ENCODE assay signal across 19 cellular contexts in the genomic region with DNA sequence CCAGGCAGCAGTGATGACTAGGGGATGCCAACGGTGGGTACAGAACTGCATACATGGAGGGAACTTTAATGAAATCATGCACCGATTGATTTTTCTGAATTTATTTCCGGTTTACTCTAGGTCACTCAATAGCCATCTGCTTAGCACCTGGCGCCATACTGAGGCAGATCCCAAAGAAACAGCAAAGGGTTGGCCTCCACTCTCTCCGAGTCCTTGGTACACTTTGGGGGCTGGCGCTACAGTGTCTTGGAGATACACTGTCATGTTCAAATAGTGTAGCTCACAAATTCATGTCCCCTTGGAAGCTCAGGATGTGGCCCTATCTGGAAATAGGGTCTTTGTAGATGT.
"Had no signal": no experiment of that assay in that cellular context is flagged by ENCODE, and none has a peak within 500 bp of the region (broad histone marks: within the 10 kb centered on the region; RNA-seq: fewer than 3 reads in every experiment).

No MANE protein-coding gene starts in this region.

- H3K27ac ChIP-seq: cardiac muscle cell, VCaP had no signal

- H3K36me3 ChIP-seq: cardiac muscle cell, sigmoid colon had no signal

- DNase-seq: activated CD4-positive, alpha-beta T cell treated with anti-CD3 and anti-CD28 coated beads for 1 hour; activated CD8-positive, alpha-beta memory T cell treated with anti-CD3 and anti-CD28 coated beads for 24 hours; activated CD8-positive, alpha-beta memory T cell treated with anti-CD3 and anti-CD28 coated beads, Interleukin-2, amount 50 U/mL, for 48 hours; activated effector memory CD4-positive, alpha-beta T cell treated with Interleukin-2 at 50 U/mL for 16 hours; activated naive CD4-positive, alpha-beta T cell treated with anti-CD3 and anti-CD28 coated beads, Interleukin-2, amount 50 U/mL, for 16 hours; activated T-cell treated with anti-CD3 and anti-CD28 coated beads, Interleukin-2, amount 50 U/mL, for 48 hours; dermis blood vessel endothelial cell; foreskin fibroblast; glutamatergic neuron; sigmoid colon; stimulated activated CD4-positive, alpha-beta T cell treated with anti-CD3 and anti-CD28 coated beads, Interleukin-12 subunit alpha, Interleukin-12 subunit beta, amount 100 ng/mL, for 4 hours; stimulated activated CD4-positive, alpha-beta T cell treated with anti-CD3 and anti-CD28 coated beads, Interleukin-1b, Interleukin-23, amount 100 ng/mL, for 48 hours; stimulated activated CD8-positive, alpha-beta memory T cell treated with anti-CD3 and anti-CD28 coated beads, Interleukin-4, amount 100 ng/mL, for 48 hours; stimulated activated naive CD4-positive, alpha-beta T cell; substantia nigra; T-helper 2 cell; trophoblast cell had no signal

- H3K4me3 ChIP-seq: cardiac muscle cell, sigmoid colon had no signal

- H3K27me3 ChIP-seq: cardiac muscle cell, sigmoid colon had no signal

- H3K9me3 ChIP-seq: sigmoid colon had no signal
